ENCODE assay signal across 15 cellular contexts in genomic region chr6:106688177-106688951, GRCh38. TPM values are rescaled to one million over a fixed set of nuclear protein-coding genes. Genes with fewer than 3 reads are reported as not detected.
DNase-seq lines count a peak whose midpoint lies in the region; ATAC-seq, FAIRE-seq and TF ChIP-seq lines count a peak whose summit lies in the region.
"Had no signal": no experiment of that assay in that cellular context is flagged by ENCODE, and none has a peak within 500 bp of the region (broad histone marks: within the 10 kb centered on the region; RNA-seq: fewer than 3 reads in every experiment).

No MANE protein-coding gene starts in this region.

- peak overlapping the region; percentile 4; the same call in 1 of the 2 replicates for H3K4me2 ChIP-seq in DOHH2 (ENCODE audit: low read length)
- no peak overlapping the region for H3K4me2 ChIP-seq in GM23248 (ENCODE audit: unreplicated experiment)
- H3K4me2 ChIP-seq in HepG2 (ENCODE audit: low read depth, low read length), result peak overlapping the region; percentile 71
- no peak overlapping the region for H3K4me2 ChIP-seq in smooth muscle cell

- H3K27ac ChIP-seq in DOHH2 (ENCODE audit: low read depth, low read length) (no peak overlapping the region), GM23248 (no peak overlapping the region), HepG2 (ENCODE audit: extremely low read length, insufficient read depth, low read length) (peak overlapping the region; percentile 46), smooth muscle cell (ENCODE audit: low read depth) (no peak overlapping the region)
- H3K27ac ChIP-seq: coronary artery, ovary had no signal

- TF ChIP-seq CTCF in DOHH2 (IDR thresholded peaks at IDR 0.05; ENCODE audit: low read depth, low read length, poor library complexity, severe bottlenecking) (no peak), HepG2 (CRISPR knock-in tag; IDR thresholded peaks at IDR 0.05) (peak; percentile 50), smooth muscle cell (IDR thresholded peaks at IDR 0.05; ENCODE audit: borderline replicate concordance, insufficient read depth, poor library complexity, severe bottlenecking) (no peak)

- 44% methylated on average over 6 of the region's 6 CpGs for WGBS in GM23248 (ENCODE audit: low coverage in 1 of 2, low lambda C conversion rate in 2 of 2, missing lambda C conversion rate in 2 of 2), 2 experiments
- WGBS in HepG2 (ENCODE audit: low lambda C conversion rate), result 15% methylated on average over 6 of the region's 6 CpGs
- 90% methylated on average over 6 of the region's 6 CpGs for WGBS in smooth muscle cell (ENCODE audit: low lambda C conversion rate)

- TF ChIP-seq EP300 in HepG2 (IDR thresholded peaks at IDR 0.05; ENCODE audit: low read depth in 2 of 2, low read length in 2 of 2) (no peak), HepG2 (CRISPR knock-in tag; IDR thresholded peaks at IDR 0.05; ENCODE audit: borderline replicate concordance) (no peak)

- no peaks in the 10 kb centered on the region for H3K36me3 ChIP-seq in DOHH2 (ENCODE audit: control insufficient read depth, low read length)
- no peaks in the 10 kb centered on the region for H3K36me3 ChIP-seq in GM23248 (ENCODE audit: low read depth)
- H3K36me3 ChIP-seq in HepG2 (replicated peaks in 1 of 2; ENCODE audit: control insufficient read depth in 1 of 2, insufficient read depth in 2 of 2, low read length in 2 of 2), result no peaks in the 10 kb centered on the region
- H3K36me3 ChIP-seq in smooth muscle cell (ENCODE audit: low read depth), result no peaks in the 10 kb centered on the region
- H3K36me3 ChIP-seq: ovary had no signal

- TF ChIP-seq RAD21 in HepG2 (CRISPR knock-in tag; IDR thresholded peaks at IDR 0.05), result 0 out of 2 replicates have a peak, but pooled peaks have one; percentile 13

- no peaks in the 10 kb centered on the region for H3K9me3 ChIP-seq in DOHH2 (ENCODE audit: control insufficient read depth, insufficient read depth, low read length)
- no peaks in the 10 kb centered on the region for H3K9me3 ChIP-seq in GM23248 (ENCODE audit: low read depth)
- H3K9me3 ChIP-seq in HepG2 (ENCODE audit: low read length), result no peaks in the 10 kb centered on the region
- H3K9me3 ChIP-seq in smooth muscle cell (replicated peaks; ENCODE audit: low read depth), result no peaks in the 10 kb centered on the region
- H3K9me3 ChIP-seq: ovary had no signal

- H4K20me1 ChIP-seq in DOHH2 (ENCODE audit: control insufficient read depth, insufficient read depth, low read depth, low read length) (no peaks in the 10 kb centered on the region), GM23248 (ENCODE audit: insufficient read depth) (no peaks in the 10 kb centered on the region), HepG2 (ENCODE audit: insufficient read depth, low read length) (no peaks in the 10 kb centered on the region), smooth muscle cell (ENCODE audit: low read depth) (no peaks in the 10 kb centered on the region)

- H3K4me1 ChIP-seq in DOHH2 (ENCODE audit: control insufficient read depth, low read length), result peaks cover 25% of the 10 kb centered on the region
- peaks cover 13% of the 10 kb centered on the region; the same call in 1 of the 2 replicates for H3K4me1 ChIP-seq in GM23248 (ENCODE audit: insufficient read depth)
- H3K4me1 ChIP-seq in HepG2 (ENCODE audit: insufficient read depth, low read length), result peaks cover 15% of the 10 kb centered on the region
- H3K4me1 ChIP-seq in smooth muscle cell (ENCODE audit: low read depth), result no peaks in the 10 kb centered on the region

- no peaks in the 10 kb centered on the region for H3K9me2 ChIP-seq in DOHH2 (replicated peaks; ENCODE audit: control insufficient read depth, low read length)
- no peaks in the 10 kb centered on the region for H3K9me2 ChIP-seq in GM23248 (ENCODE audit: insufficient read depth)

- H3F3A ChIP-seq in DOHH2 (ENCODE audit: control insufficient read depth, insufficient read depth) (no peaks in the 10 kb centered on the region; the same call in 1 of the 2 replicates), GM23248 (ENCODE audit: insufficient read depth) (no peaks in the 10 kb centered on the region), smooth muscle cell (ENCODE audit: low read depth) (no peaks in the 10 kb centered on the region)

- DNase-seq in GM23248 (peak; percentile 25), SK-MEL-5 (ENCODE audit: low read depth, low spot score) (peak; percentile 4), HepG2 (ENCODE audit: low spot score) (peak; percentile 63), smooth muscle cell (lab: John Stamatoyannopoulos, UW; ENCODE audit: unreplicated experiment) (no peak)
- DNase-seq in activated CD4-positive, CD25-positive, alpha-beta regulatory T cell (lab: John Stamatoyannopoulos, UW), result no peak
- DNase-seq: activated naive CD8-positive, alpha-beta T cell treated with anti-CD3 and anti-CD28 coated beads for 36 hours; foreskin fibroblast; NCI-H2029 treated with DMSO at 0.1 percent for 48 hours; ovary had no signal

- ATAC-seq in HepG2, result peak; percentile 78
- ATAC-seq in HG03571 (IDR thresholded peaks at IDR 0.05; ENCODE audit: unreplicated experiment), result no peak
- ATAC-seq in GM19023 (IDR thresholded peaks at IDR 0.05; ENCODE audit: unreplicated experiment), result no peak
- ATAC-seq: stimulated activated effector memory CD8-positive, alpha-beta T cell treated with anti-CD3 and anti-CD28 coated beads, Interleukin-12 subunit alpha, Interleukin-12 subunit beta, amount 100 ng/mL, for 72 hours had no signal

- H3K4me3 ChIP-seq in DOHH2 (ENCODE audit: low read length) (no peak overlapping the region), GM23248 (no peak overlapping the region), HepG2 (replicated peaks in 1 of 3; ENCODE audit: insufficient read depth in 1 of 3, low read depth in 2 of 3, low read length in 3 of 3) (peak overlapping the region in 2 of 3 experiments; percentile 34 to 55; a peak in 3 of 6 replicates), smooth muscle cell (no peak overlapping the region)
- H3K4me3 ChIP-seq: coronary artery, ovary had no signal

- peak; percentile 71 for FAIRE-seq in HepG2 (lab: Jason Lieb, UNC)
- FAIRE-seq: GM12892 had no signal

- BruUV-seq in HepG2 (replicated peaks; lab: Mats Ljungman, UMichigan), result no TSS peak

- H3K9ac ChIP-seq in GM23248 (no peak overlapping the region), HepG2 (ENCODE audit: insufficient read depth, low read depth, low read length) (peak overlapping the region; percentile 40; the same call in 1 of the 2 replicates), smooth muscle cell (ENCODE audit: low read depth) (no peak overlapping the region)

- in situ Hi-C loops in GM23248 (cut with MboI) (no loop called here), SK-MEL-5 (cut with HindIII; ENCODE audit: low pct_unique_long_range_greater_than_20kb, low sequenced_read_pairs) (no loop called here), HepG2 (cut with HindIII; ENCODE audit: extremely low pct_ligation_motif_present, low pct_unique_long_range_greater_than_20kb) (no loop called here)

- no peak for TF ChIP-seq POLR2A in HepG2 (IDR thresholded peaks at IDR 0.05; ENCODE audit: insufficient read depth in 1 of 2, low read depth in 2 of 2, low read length in 2 of 2)

- H3K27me3 ChIP-seq in DOHH2 (ENCODE audit: control insufficient read depth, low read length), result no peaks in the 10 kb centered on the region
- H3K27me3 ChIP-seq in GM23248 (replicated peaks; ENCODE audit: insufficient read depth), result peaks cover 6% of the 10 kb centered on the region; the same call in 1 of the 2 replicates
- no peaks in the 10 kb centered on the region for H3K27me3 ChIP-seq in HepG2 (ENCODE audit: control insufficient read depth in 1 of 2, insufficient read depth in 2 of 2, low read length in 2 of 2)
- no peaks in the 10 kb centered on the region for H3K27me3 ChIP-seq in smooth muscle cell (ENCODE audit: low read depth)
- H3K27me3 ChIP-seq: ovary had no signal

- CTCF ChIA-PET in HepG2 (lab: Yijun Ruan, JAX; ENCODE audit: low intra/inter-chr PET ratio, low total read pairs), result interaction anchor here (0.7 kb wide), 1 partner anchor 79 kb away, joined by 3 read pairs; no protein-coding TSS in a partner anchor

- H2AFZ ChIP-seq in GM23248 (peak overlapping the region; percentile 43; the same call in 1 of the 2 replicates), HepG2 (ENCODE audit: low read length) (peak overlapping the region; percentile 77), smooth muscle cell (ENCODE audit: low read depth) (no peak overlapping the region)

- no peaks in the 10 kb centered on the region for H3K79me2 ChIP-seq in DOHH2 (ENCODE audit: control insufficient read depth, low read length)
- H3K79me2 ChIP-seq in GM23248 (ENCODE audit: insufficient read depth), result no peaks in the 10 kb centered on the region
- no peaks in the 10 kb centered on the region for H3K79me2 ChIP-seq in HepG2 (ENCODE audit: insufficient read depth, low read length)
- no peaks in the 10 kb centered on the region for H3K79me2 ChIP-seq in smooth muscle cell (ENCODE audit: low read depth)

- POLR2A ChIA-PET in HepG2 (lab: Yijun Ruan, JAX), result no interaction called here

- intact Hi-C loops in HepG2 (cut with micrococcal nuclease; ENCODE audit: unreplicated experiment), result loop anchor here (1.0 to 10.0 kb wide), 3 partner anchors 80 to 286 kb away; partner anchors contain the start of gene CD24

RNA-seq across cellular contexts. Expression of gene QRSL1, which starts 59.0 kb away (rescaled TPM):
- total RNA-seq in GM23248 (2014; rRNA removed; shearing (Covaris generic)), result 8.0 and 9.7 TPM in 2 replicates
- polyA plus RNA-seq in GM23248 (2016; fragmentation: Nextera tagmentation; extraction: Ambion mirVana), result 7.7 and 7.8 TPM in 2 replicates
- 11.8 and 17.3 TPM in 2 replicates for total RNA-seq in SK-MEL-5 (2014; rRNA removed; shearing (Covaris generic))
- 7.7 and 9.7 TPM in 2 replicates for polyA plus RNA-seq in SK-MEL-5 (2015; cell fraction: cytosol; rRNA removed)
- 5.7 and 6.4 TPM in 2 replicates for polyA plus RNA-seq in SK-MEL-5 (2015; cell fraction: nucleus; rRNA removed)
- 22.3 and 24.2 TPM in 2 replicates for total RNA-seq in HepG2 (2016; rRNA removed; fragmentation: Illumina TruSeq; extraction: Trizol)
- 8.5 and 9.3 TPM in 2 replicates for total RNA-seq in HepG2 (2016; cell fraction: cytosol; rRNA removed; fragmentation: Illumina TruSeq; extraction: Trizol; ENCODE audit: low read depth)
- total RNA-seq in HepG2 (2016; cell fraction: insoluble cytoplasmic fraction; rRNA removed; fragmentation: Illumina TruSeq; extraction: Trizol), result 22.7 and 26.6 TPM in 2 replicates
- 19.1 and 19.6 TPM in 2 replicates for total RNA-seq in HepG2 (2016; cell fraction: membrane; rRNA removed; fragmentation: Illumina TruSeq; extraction: Trizol)
- 13.8 and 19.9 TPM in 2 replicates for total RNA-seq in HepG2 (2016; cell fraction: nucleus; rRNA removed; fragmentation: Illumina TruSeq; extraction: Trizol)
- polyA plus RNA-seq in HepG2 (2011; rRNA removed), result 6.4 and 8.2 TPM in 2 replicates
- 5.0 and 5.5 TPM in 2 replicates for polyA plus RNA-seq in HepG2 (2011; cell fraction: cytosol; rRNA removed)
- polyA plus RNA-seq in HepG2 (2011; cell fraction: nucleus; rRNA removed), result 3.4 and 3.8 TPM in 2 replicates
- 7.6 and 8.7 TPM in 2 replicates for polyA plus RNA-seq in HepG2 (2012)
- polyA plus RNA-seq in HepG2 (2016; cell fraction: cytosol; fragmentation: Illumina TruSeq; extraction: Trizol; ENCODE audit: low read depth), result 5.1 and 6.2 TPM in 2 replicates
- 18.4 and 18.9 TPM in 2 replicates for polyA plus RNA-seq in HepG2 (2016; cell fraction: insoluble cytoplasmic fraction; fragmentation: Illumina TruSeq; extraction: Trizol; ENCODE audit: low read depth)
- polyA plus RNA-seq in HepG2 (2016; cell fraction: membrane; fragmentation: Illumina TruSeq; extraction: Trizol; ENCODE audit: low read depth), result 9.0 and 9.9 TPM in 2 replicates
- 11.0 and 15.2 TPM in 2 replicates for polyA plus RNA-seq in HepG2 (2016; cell fraction: nucleus; fragmentation: Illumina TruSeq; extraction: Trizol; ENCODE audit: insufficient read depth, low read depth)
- polyA minus RNA-seq in HepG2 (2011; rRNA and poly(A)+ RNA removed; ENCODE audit: low replicate concordance), result 12.6 and 15.4 TPM in 2 replicates
- polyA minus RNA-seq in HepG2 (2011; cell fraction: cytosol; rRNA and poly(A)+ RNA removed), result 5.0 and 5.5 TPM in 2 replicates
- 18.9 and 19.0 TPM in 2 replicates for polyA minus RNA-seq in HepG2 (2011; cell fraction: nucleus; rRNA and poly(A)+ RNA removed)
- 8.9 and 9.3 TPM in 2 replicates for total RNA-seq in smooth muscle cell
- 7.4 and 10.4 TPM in 2 replicates for polyA plus RNA-seq in smooth muscle cell

RNA-seq across cellular contexts. Expression of gene RTN4IP1, which starts 59.1 kb away (rescaled TPM):
- total RNA-seq in GM23248 (2014; rRNA removed; shearing (Covaris generic)), result 4.2 and 8.0 TPM in 2 replicates
- polyA plus RNA-seq in GM23248 (2016; fragmentation: Nextera tagmentation; extraction: Ambion mirVana) (5.3 and 5.5 TPM in 2 replicates), HepG2 (2011; rRNA removed) (4.7 and 5.5 TPM in 2 replicates), smooth muscle cell (5.7 and 6.2 TPM in 2 replicates)
- total RNA-seq in SK-MEL-5 (2014; rRNA removed; shearing (Covaris generic)), result 9.3 and 10.5 TPM in 2 replicates
- 8.5 and 8.8 TPM in 2 replicates for polyA plus RNA-seq in SK-MEL-5 (2015; cell fraction: cytosol; rRNA removed)
- 5.3 and 6.0 TPM in 2 replicates for polyA plus RNA-seq in SK-MEL-5 (2015; cell fraction: nucleus; rRNA removed)
- total RNA-seq in HepG2 (2016; rRNA removed; fragmentation: Illumina TruSeq; extraction: Trizol) (17.2 and 25.2 TPM in 2 replicates), smooth muscle cell (7.4 and 8.2 TPM in 2 replicates)
- 6.0 and 8.2 TPM in 2 replicates for total RNA-seq in HepG2 (2016; cell fraction: cytosol; rRNA removed; fragmentation: Illumina TruSeq; extraction: Trizol; ENCODE audit: low read depth)
- total RNA-seq in HepG2 (2016; cell fraction: insoluble cytoplasmic fraction; rRNA removed; fragmentation: Illumina TruSeq; extraction: Trizol), result 18.1 and 25.5 TPM in 2 replicates
- 10.8 and 11.0 TPM in 2 replicates for total RNA-seq in HepG2 (2016; cell fraction: membrane; rRNA removed; fragmentation: Illumina TruSeq; extraction: Trizol)
- total RNA-seq in HepG2 (2016; cell fraction: nucleus; rRNA removed; fragmentation: Illumina TruSeq; extraction: Trizol), result 11.3 and 12.1 TPM in 2 replicates
- polyA plus RNA-seq in HepG2 (2011; cell fraction: cytosol; rRNA removed), result 4.0 and 5.2 TPM in 2 replicates
- polyA plus RNA-seq in HepG2 (2011; cell fraction: nucleus; rRNA removed), result 1.7 and 2.3 TPM in 2 replicates
- 7.0 and 7.1 TPM in 2 replicates for polyA plus RNA-seq in HepG2 (2012)
- 2.7 and 3.5 TPM in 2 replicates for polyA plus RNA-seq in HepG2 (2016; cell fraction: cytosol; fragmentation: Illumina TruSeq; extraction: Trizol; ENCODE audit: low read depth)
- 19.5 and 22.1 TPM in 2 replicates for polyA plus RNA-seq in HepG2 (2016; cell fraction: insoluble cytoplasmic fraction; fragmentation: Illumina TruSeq; extraction: Trizol; ENCODE audit: low read depth)
- polyA plus RNA-seq in HepG2 (2016; cell fraction: membrane; fragmentation: Illumina TruSeq; extraction: Trizol; ENCODE audit: low read depth), result 5.7 and 6.9 TPM in 2 replicates
- 6.8 and 8.1 TPM in 2 replicates for polyA plus RNA-seq in HepG2 (2016; cell fraction: nucleus; fragmentation: Illumina TruSeq; extraction: Trizol; ENCODE audit: insufficient read depth, low read depth)
- polyA minus RNA-seq in HepG2 (2011; rRNA and poly(A)+ RNA removed; ENCODE audit: low replicate concordance), result 4.5 and 10.4 TPM in 2 replicates
- polyA minus RNA-seq in HepG2 (2011; cell fraction: cytosol; rRNA and poly(A)+ RNA removed), result 2.9 and 3.2 TPM in 2 replicates
- 10.2 and 10.3 TPM in 2 replicates for polyA minus RNA-seq in HepG2 (2011; cell fraction: nucleus; rRNA and poly(A)+ RNA removed)

Comparison
In these comparisons a context has a peak if more than half of its experiments do, and no peak if none do; other contexts are left out.
1. H3K4me2 ChIP-seq: peak in DOHH2 (single experiment) and HepG2 (single experiment); none in GM23248 (single experiment) and smooth muscle cell (single experiment).
2. H3K4me3 ChIP-seq: peak in HepG2 (2 of 3); none in DOHH2 (single experiment), GM23248 (single experiment) and smooth muscle cell (single experiment).
3. DNase-seq: peak in GM23248 (single experiment), SK-MEL-5 (single experiment) and HepG2 (single experiment); none in smooth muscle cell (single experiment) and activated CD4-positive, CD25-positive, alpha-beta regulatory T cell (0 of 4).